Comparison of ENCODE assay signal across 20 cellular contexts in the genomic region with DNA sequence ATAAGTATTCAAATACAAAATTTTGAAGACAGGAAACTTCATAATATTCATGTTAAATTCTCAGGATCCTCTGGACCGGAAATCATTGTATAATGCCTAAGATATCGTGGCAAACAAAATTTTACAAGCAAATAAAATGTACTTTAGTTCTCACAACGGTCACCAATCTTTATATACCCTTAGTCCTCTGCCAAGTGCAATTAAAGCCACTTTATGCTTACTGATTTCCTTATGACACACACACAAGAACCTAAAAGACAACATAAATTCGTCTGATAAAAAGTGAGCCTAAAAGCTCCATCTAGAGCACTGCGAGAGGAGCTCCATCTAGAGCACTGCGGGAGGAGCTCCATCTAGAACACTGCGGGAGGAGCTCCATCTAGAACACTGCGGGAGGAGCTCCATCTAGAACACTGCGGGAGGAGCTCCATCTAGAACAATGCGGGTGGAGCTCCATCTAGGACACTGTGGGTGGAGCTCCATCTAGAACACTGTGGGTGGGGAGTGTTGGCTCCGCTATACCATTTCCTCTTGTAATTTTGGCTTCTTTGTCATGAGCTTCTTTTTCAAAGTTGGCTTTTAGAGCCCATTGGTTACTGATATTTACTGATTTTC. TPM values are rescaled to one million over a fixed set of nuclear protein-coding genes. Genes with fewer than 3 reads are reported as not detected.
DNase-seq lines count a peak whose midpoint lies in the region; ATAC-seq, FAIRE-seq and TF ChIP-seq lines count a peak whose summit lies in the region.
"Had no signal": no experiment of that assay in that cellular context is flagged by ENCODE, and none has a peak within 500 bp of the region (broad histone marks: within the 10 kb centered on the region; RNA-seq: fewer than 3 reads in every experiment).

No MANE protein-coding gene starts in this region.

- H3K4ac ChIP-seq in IMR-90 (ENCODE audit: low read depth, low read length): peak overlapping the region; percentile 42; the same call in 1 of the 2 replicates

- peak overlapping the region; percentile 95 for H2BK5ac ChIP-seq in IMR-90 (ENCODE audit: low read depth, low read length, poor library complexity, severe bottlenecking)

- no peak overlapping the region; the same call in 1 of the 2 replicates for H3K14ac ChIP-seq in IMR-90 (replicated peaks; ENCODE audit: low read depth, low read length)

- ATAC-seq in IMR-90 (ENCODE audit: low read depth): no peak
- ATAC-seq: effector memory CD8-positive, alpha-beta T cell; T-cell had no signal

- H2BK20ac ChIP-seq in IMR-90 (ENCODE audit: low read depth, low read length): no peak overlapping the region; the same call in 1 of the 2 replicates

- in situ Hi-C loops in IMR-90 (cut with MboI; ENCODE audit: low sequenced_read_pairs): no loop called here

- H3K27ac ChIP-seq in IMR-90 (ENCODE audit: insufficient read depth, low read length) (no peak overlapping the region), VCaP (peak overlapping the region; percentile 4; the same call in 1 of the 2 replicates), right atrium auricular region (peak overlapping the region; percentile 74 to 76), small intestine (ENCODE audit: low read depth in 1 of 2, low read length in 1 of 2) (peak overlapping the region in 1 of 2 donors; percentile 18), kidney (ENCODE audit: low read depth in 2 of 2, low read length in 2 of 2) (peak overlapping the region in 1 of 2 donors; percentile 20)

- H3K4me2 ChIP-seq in IMR-90 (ENCODE audit: low read depth, low read length): no peak overlapping the region

- peak overlapping the region; percentile 80; the same call in 1 of the 2 replicates for H2BK120ac ChIP-seq in IMR-90 (ENCODE audit: low read depth, low read length)

- CTCF ChIA-PET in IMR-90 (lab: Yijun Ruan, JAX): no interaction called here

- H3K9ac ChIP-seq in IMR-90 (ENCODE audit: low read depth, low read length) (no peak overlapping the region), kidney (ENCODE audit: low read length in 2 of 2) (no peak overlapping the region)

- H3K9me1 ChIP-seq in IMR-90 (ENCODE audit: insufficient read depth, low read length): peaks cover 11% of the 10 kb centered on the region

- H3K56ac ChIP-seq in IMR-90 (ENCODE audit: extremely low read depth, insufficient read depth, low read length): no peak overlapping the region

- no peak for FAIRE-seq in small intestine (lab: Jason Lieb, UNC)
- FAIRE-seq in kidney (lab: Jason Lieb, UNC): no peak
- FAIRE-seq: keratinocyte had no signal

- H3K18ac ChIP-seq in IMR-90 (ENCODE audit: low read depth, low read length): no peak overlapping the region; the same call in 1 of the 2 replicates

- H4K20me1 ChIP-seq in IMR-90 (ENCODE audit: insufficient read depth, low read length): peaks cover 32% of the 10 kb centered on the region; the same call in 1 of the 2 replicates

- no peak for TF ChIP-seq CTCF in IMR-90 (conservative IDR thresholded peaks at IDR 0.05; ENCODE audit: low read depth, low read length)
- TF ChIP-seq CTCF in VCaP (conservative IDR thresholded peaks at IDR 0.05): no peak
- no peak for TF ChIP-seq CTCF in right atrium auricular region (IDR thresholded peaks at IDR 0.05)
- TF ChIP-seq CTCF in kidney (IDR thresholded peaks at IDR 0.05; ENCODE audit: borderline replicate concordance, extremely low read depth, insufficient read depth): no peak

- H3K23ac ChIP-seq in IMR-90 (ENCODE audit: low read depth, low read length): peak overlapping the region; percentile 31; the same call in 1 of the 2 replicates

- intact Hi-C loops in IMR-90 (cut with micrococcal nuclease): no loop called here
- intact Hi-C loops in kidney (cut with DNase I): no loop called here

- peaks cover 22% of the 10 kb centered on the region for H3K4me1 ChIP-seq in IMR-90 (ENCODE audit: control insufficient read depth, insufficient read depth, low read length)
- H3K4me1 ChIP-seq in right atrium auricular region: peaks cover 0 to 42% of the 10 kb centered on the region in 2 donors
- H3K4me1 ChIP-seq in small intestine (ENCODE audit: control insufficient read depth in 2 of 2, insufficient read depth in 1 of 2, low read depth in 1 of 2, low read length in 1 of 2): peaks cover 10 to 19% of the 10 kb centered on the region in 2 donors
- peaks cover 15 to 16% of the 10 kb centered on the region in 2 donors for H3K4me1 ChIP-seq in kidney (ENCODE audit: control insufficient read depth in 1 of 2, insufficient read depth in 1 of 2, low read depth in 1 of 2, low read length in 2 of 2)

- dilution Hi-C loops in IMR-90 (cut with HindIII; ENCODE audit: low sequenced_read_pairs, unreplicated experiment): no loop called here

- no peak for TF ChIP-seq POLR2A in IMR-90 (IDR thresholded peaks at IDR 0.05; ENCODE audit: low read depth, low read length)

- H3K9me3 ChIP-seq in IMR-90 (ENCODE audit: control insufficient read depth, insufficient read depth, low read length) (no peaks in the 10 kb centered on the region), right atrium auricular region (no peaks in the 10 kb centered on the region), small intestine (ENCODE audit: control insufficient read depth, low read depth) (no peaks in the 10 kb centered on the region), MG63 (no peaks in the 10 kb centered on the region), kidney (ENCODE audit: control insufficient read depth in 1 of 2, low read length in 2 of 2) (no peaks in the 10 kb centered on the region)
- H3K9me3 ChIP-seq: suprapubic skin had no signal

- H3K79me1 ChIP-seq in IMR-90 (ENCODE audit: low read depth in 1 of 2, low read length in 2 of 2): peaks cover 17 to 62% of the 10 kb centered on the region in 2 experiments; a peak in 3 of 4 replicates

- DNase-seq in IMR-90: no peak
- DNase-seq in right atrium auricular region (ENCODE audit: low spot score): no peak
- DNase-seq in small intestine: peak; percentile 83
- no peak for DNase-seq in activated CD4-positive, CD25-positive, alpha-beta regulatory T cell (lab: John Stamatoyannopoulos, UW)
- DNase-seq in MG63: no peak
- no peak for DNase-seq in kidney
- DNase-seq in NCI-H1092 treated with DMSO at 0.1 percent for 48 hours (lab: John Stamatoyannopoulos, UW): no peak
- DNase-seq: effector memory CD8-positive, alpha-beta T cell; hypothalamus; KG1; mesenchymal stem cell; NCI-H1048; NCI-H2081 treated with DMSO at 0.1 percent for 48 hours; NCI-H510A; nephron progenitor cell; stimulated activated CD4-positive, alpha-beta T cell treated with anti-CD3 and anti-CD28 coated beads, Interleukin-12 subunit alpha, Interleukin-12 subunit beta, amount 100 ng/mL, for 4 hours; T-cell had no signal

- TF ChIP-seq RAD21 in IMR-90 (IDR thresholded peaks at IDR 0.05; ENCODE audit: low read length): no peak

- no peak overlapping the region for H2AK5ac ChIP-seq in IMR-90 (ENCODE audit: low read depth, low read length)

- 76% methylated on average over 3 of the region's 11 CpGs; no CpG with 5 or more reads in 1 of the 2 experiments for WGBS in IMR-90 (ENCODE audit: extremely low coverage in 2 of 2, insufficient read length in 1 of 2), 2 experiments
- 19 to 62% (median 46%) methylated on average over 11 of the region's 11 CpGs for WGBS in small intestine, 3 donors

- H2AK9ac ChIP-seq in IMR-90 (replicated peaks; ENCODE audit: low read depth, low read length, poor library complexity): no peak overlapping the region

- no peak overlapping the region; the same call in 1 of the 2 replicates for H4K91ac ChIP-seq in IMR-90 (ENCODE audit: insufficient read depth, low read depth, low read length)

- BruUV-seq in IMR-90 (replicated peaks; lab: Mats Ljungman, UMichigan): no TSS peak

- POLR2A ChIA-PET in IMR-90 (lab: Charles Lee; ENCODE audit: unreplicated experiment): interaction anchor here (0.5 kb wide), 1 partner anchor 11 kb away, joined by 11 read pairs; no protein-coding TSS in a partner anchor

- H3K36me3 ChIP-seq in IMR-90 (ENCODE audit: control insufficient read depth, insufficient read depth, low read length) (no peaks in the 10 kb centered on the region), right atrium auricular region (no peaks in the 10 kb centered on the region), small intestine (ENCODE audit: control insufficient read depth in 2 of 2, insufficient read depth in 2 of 2, low read length in 2 of 2) (no peaks in the 10 kb centered on the region), MG63 (peaks cover 32% of the 10 kb centered on the region), kidney (ENCODE audit: control insufficient read depth in 1 of 2, insufficient read depth in 2 of 2, low read length in 2 of 2) (no peaks in the 10 kb centered on the region)
- H3K36me3 ChIP-seq: suprapubic skin had no signal

- H3K4me3 ChIP-seq in IMR-90 (ENCODE audit: insufficient read depth, low read depth, low read length) (no peak overlapping the region), right atrium auricular region (no peak overlapping the region), small intestine (ENCODE audit: low read depth in 1 of 2, low read length in 2 of 2) (no peak overlapping the region), MG63 (no peak overlapping the region), kidney (ENCODE audit: low read length in 2 of 2) (no peak overlapping the region)
- H3K4me3 ChIP-seq: suprapubic skin had no signal

- no peak overlapping the region for H4K5ac ChIP-seq in IMR-90 (ENCODE audit: low read depth, low read length)

- H2AFZ ChIP-seq in IMR-90 (replicated peaks; ENCODE audit: low read length, poor library complexity): no peak overlapping the region

- H2BK15ac ChIP-seq in IMR-90 (ENCODE audit: low read depth, low read length): 0 out of 3 replicates have a peak overlapping the region, but pooled peaks have one; percentile 14

- no peak overlapping the region for H4K8ac ChIP-seq in IMR-90 (ENCODE audit: low read depth in 2 of 2, low read length in 2 of 2)

- H3K27me3 ChIP-seq in IMR-90 (ENCODE audit: control insufficient read depth, insufficient read depth, low read length) (no peaks in the 10 kb centered on the region), right atrium auricular region (no peaks in the 10 kb centered on the region), small intestine (ENCODE audit: control insufficient read depth in 2 of 2, insufficient read depth in 2 of 2, low read length in 2 of 2) (no peaks in the 10 kb centered on the region), MG63 (no peaks in the 10 kb centered on the region)
- H3K27me3 ChIP-seq: suprapubic skin had no signal

RNA-seq across cellular contexts. Expression of gene ATP8B1, which starts 15.9 kb away (rescaled TPM):
- 136 and 170 TPM in 2 replicates for total RNA-seq in IMR-90 (2012; rRNA removed)
- polyA plus RNA-seq in IMR-90 (2012; rRNA removed): 57.7 and 64.3 TPM in 2 replicates
- 23.4 and 27.5 TPM in 2 replicates for polyA plus RNA-seq in IMR-90 (2012; cell fraction: cytosol; rRNA removed)
- polyA plus RNA-seq in IMR-90 (2012; cell fraction: nucleus; rRNA removed; ENCODE audit: low replicate concordance): 31.8 and 116 TPM in 2 replicates
- total RNA-seq in right atrium auricular region: 10 to 100 TPM in 1 of 2 donors, 1 to 10 TPM in 1; 6.0 to 13.0 TPM
- 10 to 100 TPM; 25.5 to 57.1 (median 28.4) TPM for polyA plus RNA-seq in small intestine
- 61.4 and 68.0 TPM in 2 replicates for total RNA-seq in MG63 (2014; rRNA removed; shearing (Covaris generic); ENCODE audit: low replicate concordance)
- 40.8 TPM for total RNA-seq in kidney
- 5.2 TPM for polyA plus RNA-seq in kidney (ENCODE audit: insufficient read depth, low read depth, low replicate concordance)
